In genomic region chr20:32033721-32034120, GRCh38 we compare ENCODE assay signal across 16 cellular contexts. TPM values are rescaled to one million over a fixed set of nuclear protein-coding genes. Genes with fewer than 3 reads are reported as not detected.
"Had no signal": no experiment of that assay in that cellular context is flagged by ENCODE, and none has a peak within 500 bp of the region (broad histone marks: within the 10 kb centered on the region; RNA-seq: fewer than 3 reads in every experiment).

No MANE protein-coding gene starts in this region.

RNA-seq across cellular contexts. Expression of gene HCK, which starts 18.3 kb away (rescaled TPM):
- total RNA-seq: activated CD4-positive, alpha-beta memory T cell treated with anti-CD3 and anti-CD28 coated beads for 36 hours; activated CD4-positive, alpha-beta T cell treated with anti-CD3 and anti-CD28 coated beads for 36 hours; activated CD4-positive, alpha-beta T cell treated with anti-CD3 and anti-CD28 coated beads, Interleukin-2, amount 10 ng/mL, durations not matched to agents 24 days and 14 days; activated CD8-positive, alpha-beta memory T cell treated with anti-CD3 and anti-CD28 coated beads for 36 hours; activated CD8-positive, alpha-beta memory T cell treated with anti-CD3 and anti-CD28 coated beads, Interleukin-2, amount 10 ng/mL, durations not matched to agents 7 days and 5 days; activated CD8-positive, alpha-beta T cell treated with anti-CD3 and anti-CD28 coated beads, Interleukin-2, amount 10 ng/mL, durations not matched to agents 7 days and 5 days; activated naive CD4-positive, alpha-beta T cell treated with anti-CD3 and anti-CD28 coated beads for 36 hours; activated naive CD8-positive, alpha-beta T cell treated with anti-CD3 and anti-CD28 coated beads for 36 hours; activated T-helper 2 cell treated with anti-CD3 and anti-CD28 coated beads, Interferon-gamma antibody, Interleukin-2, Interleukin-4, amounts not matched to agents 10 μg/mL and 5 μg/mL and 100 μg/mL, durations not matched to agents 14 hours and 24 hours and 36 hours; chondrocyte; dermis microvascular lymphatic vessel endothelial cell; endothelial cell of umbilical vein; fibroblast of lung; fibroblast of villous mesenchyme; glomerular endothelial cell had no signal
- polyA plus RNA-seq: endothelial cell of umbilical vein, fibroblast of lung had no signal

RNA-seq across cellular contexts. Expression of gene CCM2L, which starts 23.5 kb away (rescaled TPM):
- total RNA-seq: activated CD4-positive, alpha-beta memory T cell treated with anti-CD3 and anti-CD28 coated beads for 36 hours; activated CD4-positive, alpha-beta T cell treated with anti-CD3 and anti-CD28 coated beads for 36 hours; activated CD4-positive, alpha-beta T cell treated with anti-CD3 and anti-CD28 coated beads, Interleukin-2, amount 10 ng/mL, durations not matched to agents 24 days and 14 days; activated CD8-positive, alpha-beta memory T cell treated with anti-CD3 and anti-CD28 coated beads for 36 hours; activated CD8-positive, alpha-beta memory T cell treated with anti-CD3 and anti-CD28 coated beads, Interleukin-2, amount 10 ng/mL, durations not matched to agents 7 days and 5 days; activated CD8-positive, alpha-beta T cell treated with anti-CD3 and anti-CD28 coated beads, Interleukin-2, amount 10 ng/mL, durations not matched to agents 7 days and 5 days; activated naive CD4-positive, alpha-beta T cell treated with anti-CD3 and anti-CD28 coated beads for 36 hours; activated naive CD8-positive, alpha-beta T cell treated with anti-CD3 and anti-CD28 coated beads for 36 hours; activated T-helper 1 cell treated with anti-CD3 and anti-CD28 coated beads, Interleukin-12 subunit alpha, Interleukin-12 subunit beta, Interleukin-2, Interleukin-4 antibody, amounts not matched to agents 30 ng/mL and 10 ng/mL and 1 ng/mL, durations not matched to agents 14 hours and 24 hours and 36 hours; activated T-helper 2 cell treated with anti-CD3 and anti-CD28 coated beads, Interferon-gamma antibody, Interleukin-2, Interleukin-4, amounts not matched to agents 10 μg/mL and 5 μg/mL and 100 μg/mL, durations not matched to agents 14 hours and 24 hours and 36 hours; chondrocyte; fibroblast of lung; fibroblast of villous mesenchyme had no signal
- polyA plus RNA-seq: fibroblast of lung had no signal
